In the genomic region with DNA sequence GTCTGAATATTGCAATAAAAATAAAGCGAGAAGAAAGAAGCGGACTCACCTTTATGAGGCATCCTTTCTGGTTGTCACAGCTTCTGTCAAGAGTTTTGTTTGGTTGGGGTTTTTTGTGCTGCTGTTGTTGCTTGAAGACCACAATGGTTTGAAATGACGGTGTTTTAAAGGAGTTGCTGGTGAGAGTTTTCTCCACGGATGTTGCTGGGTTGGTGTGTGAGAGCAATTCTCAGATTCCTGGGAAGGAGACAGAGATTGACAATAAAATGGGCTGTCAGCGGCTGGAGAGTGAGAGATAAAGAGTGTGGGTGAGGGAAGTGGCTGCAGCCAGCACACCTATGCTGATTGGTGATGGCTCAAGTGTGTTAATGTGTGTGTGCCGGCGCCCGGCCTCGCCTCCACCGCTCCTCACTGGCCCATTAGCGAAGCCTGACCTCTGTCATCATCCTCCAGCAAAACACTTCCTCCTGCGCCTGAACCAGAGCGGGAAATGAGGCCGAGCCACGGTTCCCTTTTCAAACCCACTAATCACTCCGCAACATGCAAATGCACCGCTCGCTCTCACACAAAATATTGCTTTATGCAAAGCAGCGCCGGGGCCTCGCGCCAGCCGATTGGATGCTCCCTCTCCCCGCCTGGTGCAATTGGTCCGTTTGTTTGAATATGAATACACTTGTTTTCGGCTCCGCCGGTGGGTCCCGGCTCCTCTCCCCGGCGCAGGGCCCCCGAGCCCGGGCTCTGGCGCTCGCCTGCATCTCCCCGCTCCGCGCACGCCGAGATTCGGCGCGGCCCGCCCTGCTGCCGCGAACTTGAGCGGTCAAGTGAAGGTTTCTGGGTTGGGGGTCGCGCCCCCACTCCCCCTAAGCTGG, we compare ENCODE assay signal across 8 cellular contexts. TPM values are rescaled to one million over a fixed set of nuclear protein-coding genes. Genes with fewer than 3 reads are reported as not detected.
DNase-seq lines count a peak whose midpoint lies in the region; ATAC-seq and TF ChIP-seq lines count a peak whose summit lies in the region.

A gene (minus strand): TSS at position 544 of the 869 bp plus-strand sequence. CDS start 4,911 bp downstream, outside the sequence.

- intact Hi-C loops in activated CD4-positive, alpha-beta T cell treated with anti-CD3 and anti-CD28 coated beads, Interleukin-2, amount 10 ng/mL, durations not matched to agents 24 days and 14 days (cut with micrococcal nuclease) = no loop called here
- intact Hi-C loops in dorsolateral prefrontal cortex (cut with DNase I) = loop anchor here in 1 of 2 donors (10.0 kb wide), 1 partner anchor 416 kb away; no protein-coding TSS in a partner anchor

- peaks cover 77% of the 10 kb centered on the region for H3K27me3 Mint-ChIP-seq in activated CD4-positive, alpha-beta T cell treated with anti-CD3 and anti-CD28 coated beads, Interleukin-2, amount 10 ng/mL, durations not matched to agents 24 days and 14 days
- peaks cover 71% of the 10 kb centered on the region for H3K27me3 Mint-ChIP-seq in HFFc6 (ENCODE audit: insufficient read depth)
- H3K27me3 Mint-ChIP-seq in T-cell = peaks cover 62 to 78% of the 10 kb centered on the region in 2 donors

- peak within 1 kb of the TSS; percentile 79 for H3K27ac Mint-ChIP-seq in activated CD4-positive, alpha-beta T cell treated with anti-CD3 and anti-CD28 coated beads, Interleukin-2, amount 10 ng/mL, durations not matched to agents 24 days and 14 days
- H3K27ac Mint-ChIP-seq in HFFc6 (no peak within 1 kb of the TSS; the same call in 1 of the 2 replicates), T-cell (peak within 1 kb of the TSS in 1 of 2 donors; percentile 45)

- DNase-seq in activated CD4-positive, alpha-beta T cell treated with anti-CD3 and anti-CD28 coated beads, Interleukin-2, amount 10 ng/mL, durations not matched to agents 24 days and 14 days = no peak
- DNase-seq in activated CD4-positive, alpha-beta T cell treated with anti-CD3 and anti-CD28 coated beads for 4 hours = no peak
- no peak for DNase-seq in HFFc6
- DNase-seq in MV-4-11 (lab: John Stamatoyannopoulos, UW) = peak; percentile 93
- DNase-seq in T-cell = peak in 25 of 34 experiments; percentile 5 to 57 (median 26)
- DNase-seq in dorsolateral prefrontal cortex = peak in 7 of 10 donors; percentile 58 to 97 (median 75)
- DNase-seq in lung (ENCODE audit: low spot score) = peak; percentile 43

- peaks cover 8% of the 10 kb centered on the region for H3K9me3 Mint-ChIP-seq in activated CD4-positive, alpha-beta T cell treated with anti-CD3 and anti-CD28 coated beads, Interleukin-2, amount 10 ng/mL, durations not matched to agents 24 days and 14 days
- H3K9me3 Mint-ChIP-seq in HFFc6 (no peaks in the 10 kb centered on the region), T-cell (no peaks in the 10 kb centered on the region)

- WGBS in lung, 2 donors = 2 to 4% methylated on average over 49 of the region's 49 CpGs

- H3K36me3 Mint-ChIP-seq in activated CD4-positive, alpha-beta T cell treated with anti-CD3 and anti-CD28 coated beads, Interleukin-2, amount 10 ng/mL, durations not matched to agents 24 days and 14 days (ENCODE audit: low read depth) = peaks cover 7% of the 10 kb centered on the region
- H3K36me3 Mint-ChIP-seq in HFFc6 (ENCODE audit: low read depth) (no peaks in the 10 kb centered on the region), T-cell (no peaks in the 10 kb centered on the region)

- peak within 1 kb of the TSS; percentile 72 for H3K4me3 Mint-ChIP-seq in activated CD4-positive, alpha-beta T cell treated with anti-CD3 and anti-CD28 coated beads, Interleukin-2, amount 10 ng/mL, durations not matched to agents 24 days and 14 days
- H3K4me3 Mint-ChIP-seq in HFFc6 (peak within 1 kb of the TSS; percentile 76), T-cell (peak within 1 kb of the TSS; percentile 75 to 82 (median 75))

- peak; percentile 24 to 75 (median 30) for ATAC-seq in T-cell (replicated peaks in 1 of 4)
- peak; percentile 50 for ATAC-seq in lung (ENCODE audit: insufficient read depth, low FRiP score)

- H3K27me3 ChIP-seq in dorsolateral prefrontal cortex (peaks cover 8 to 98% (median 91%) of the 10 kb centered on the region in 45 donors), lung (ENCODE audit: control insufficient read depth, insufficient read depth) (peaks cover 7% of the 10 kb centered on the region), subcutaneous abdominal adipose tissue (ENCODE audit: control insufficient read depth in 5 of 5, insufficient read depth in 4 of 5, low read length in 5 of 5) (peaks cover 65 to 94% (median 85%) of the 10 kb centered on the region in 5 donors)

- POLR2A ChIA-PET in T-cell (lab: Charles Lee) = no interaction called here

- H3K36me3 ChIP-seq in lung (ENCODE audit: control insufficient read depth in 2 of 2, insufficient read depth in 2 of 2, low read length in 2 of 2) = no peaks in the 10 kb centered on the region
- no peaks in the 10 kb centered on the region for H3K36me3 ChIP-seq in subcutaneous abdominal adipose tissue (ENCODE audit: control insufficient read depth in 5 of 5, insufficient read depth in 5 of 5, low read length in 5 of 5)

- CTCF ChIA-PET in T-cell (lab: Charles Lee) = no interaction called here

- peaks cover 18% of the 10 kb centered on the region for H3K4me1 Mint-ChIP-seq in activated CD4-positive, alpha-beta T cell treated with anti-CD3 and anti-CD28 coated beads, Interleukin-2, amount 10 ng/mL, durations not matched to agents 24 days and 14 days
- H3K4me1 Mint-ChIP-seq in HFFc6 (ENCODE audit: low read depth) = peaks cover 46% of the 10 kb centered on the region
- peaks cover 56 to 62% (median 59%) of the 10 kb centered on the region in 3 donors for H3K4me1 Mint-ChIP-seq in T-cell

- H3K27ac ChIP-seq in dorsolateral prefrontal cortex (peak within 1 kb of the TSS in 50 of 59 donors; percentile 16 to 93 (median 64)), lung (ENCODE audit: low read depth in 1 of 2, low read length in 1 of 2) (no peak within 1 kb of the TSS), subcutaneous abdominal adipose tissue (ENCODE audit: low read depth, low read length) (no peak within 1 kb of the TSS)

- no peak for TF ChIP-seq CTCF in HFFc6 (IDR thresholded peaks at IDR 0.05)
- TF ChIP-seq CTCF in dorsolateral prefrontal cortex (IDR thresholded peaks at IDR 0.05 in 54 of 56, conservative IDR thresholded peaks at IDR 0.05 in 2 of 56; ENCODE audit: low read depth in 1 of 56, partially characterized antibody in 56 of 56) = no peak
- no peak for TF ChIP-seq CTCF in lung (IDR thresholded peaks at IDR 0.05; ENCODE audit: control extremely low read depth, extremely low read depth)

- H3K4me1 ChIP-seq in lung (ENCODE audit: control insufficient read depth in 2 of 2, insufficient read depth in 2 of 2, low read length in 2 of 2) (peaks cover 10 to 41% of the 10 kb centered on the region in 2 donors), subcutaneous abdominal adipose tissue (ENCODE audit: control insufficient read depth in 5 of 5, insufficient read depth in 5 of 5, low read length in 5 of 5) (peaks cover 0 to 63% (median 60%) of the 10 kb centered on the region in 5 donors)

- H3K9ac ChIP-seq in subcutaneous abdominal adipose tissue (ENCODE audit: low read length in 5 of 5) = no peak within 1 kb of the TSS

- peaks cover 0 to 6% of the 10 kb centered on the region in 2 donors for H3K9me3 ChIP-seq in lung (ENCODE audit: control insufficient read depth in 2 of 2, insufficient read depth in 1 of 2, low read length in 1 of 2)
- H3K9me3 ChIP-seq in subcutaneous abdominal adipose tissue (ENCODE audit: control insufficient read depth in 5 of 5, low read length in 5 of 5) = no peaks in the 10 kb centered on the region

- H3K4me3 ChIP-seq in dorsolateral prefrontal cortex (peak within 1 kb of the TSS; percentile 35 to 77 (median 57)), lung (no peak within 1 kb of the TSS), subcutaneous abdominal adipose tissue (ENCODE audit: low read depth in 1 of 5, low read length in 5 of 5) (peak within 1 kb of the TSS; percentile 40 to 68 (median 54))

RNA-seq across cellular contexts. Expression of the gene that starts here (rescaled TPM):
- total RNA-seq in activated CD4-positive, alpha-beta T cell treated with anti-CD3 and anti-CD28 coated beads, Interleukin-2, amount 10 ng/mL, durations not matched to agents 24 days and 14 days = not detected in 2 replicates
- 1 to 10 TPM in 4 of 6 experiments, not detected in 2; 1.3 to 1.5 (median 1.4) TPM for total RNA-seq in HFFc6 (2021; fragmentation: NEBNext Ultra II Directional; extraction: Animal tissue kit (Norgen Biotek cat#: 25700))
- not detected for total RNA-seq in T-cell
- total RNA-seq in dorsolateral prefrontal cortex = 100 to 1,000 TPM in 1 of 120 experiments, 10 to 100 TPM in 119; 12.4 to 107 (median 33.7) TPM
- total RNA-seq in lung = not detected
- under 1 TPM in 1 of 2 donors, not detected in 1; 0.01 TPM for polyA plus RNA-seq in lung

Comparison
In these comparisons a context has a peak if more than half of its experiments do, and no peak if none do; other contexts are left out.
1. RNA of the gene that starts here (total RNA-seq): 12.4 to 107 TPM in dorsolateral prefrontal cortex; 1.3 to 1.5 TPM in HFFc6, not detected in activated CD4-positive, alpha-beta T cell treated with anti-CD3 and anti-CD28 coated beads, Interleukin-2, amount 10 ng/mL, durations not matched to agents 24 days and 14 days, not detected in T-cell and not detected in lung; every median in the first group is over 4 times any median in the second.
2. Peak in DNase-seq and ATAC-seq in T-cell; RNA of the gene not detected or under 1 TPM.
3. Peak in DNase-seq and ATAC-seq in lung; RNA of the gene not detected or under 1 TPM.
4. DNase-seq: peak in MV-4-11 (single experiment) and dorsolateral prefrontal cortex (7 of 10); none in activated CD4-positive, alpha-beta T cell treated with anti-CD3 and anti-CD28 coated beads, Interleukin-2, amount 10 ng/mL, durations not matched to agents 24 days and 14 days (single experiment), activated CD4-positive, alpha-beta T cell treated with anti-CD3 and anti-CD28 coated beads for 4 hours (0 of 2) and HFFc6 (single experiment).
5. H3K27ac ChIP-seq: peak in dorsolateral prefrontal cortex (50 of 59); none in lung (0 of 2) and subcutaneous abdominal adipose tissue (single experiment).
6. Peak in every context shown above with its lines, with median percentiles within 50 percentile points of each other: H3K4me3 Mint-ChIP-seq.